ENCODE assay signal across 8 cellular contexts in the genomic region with DNA sequence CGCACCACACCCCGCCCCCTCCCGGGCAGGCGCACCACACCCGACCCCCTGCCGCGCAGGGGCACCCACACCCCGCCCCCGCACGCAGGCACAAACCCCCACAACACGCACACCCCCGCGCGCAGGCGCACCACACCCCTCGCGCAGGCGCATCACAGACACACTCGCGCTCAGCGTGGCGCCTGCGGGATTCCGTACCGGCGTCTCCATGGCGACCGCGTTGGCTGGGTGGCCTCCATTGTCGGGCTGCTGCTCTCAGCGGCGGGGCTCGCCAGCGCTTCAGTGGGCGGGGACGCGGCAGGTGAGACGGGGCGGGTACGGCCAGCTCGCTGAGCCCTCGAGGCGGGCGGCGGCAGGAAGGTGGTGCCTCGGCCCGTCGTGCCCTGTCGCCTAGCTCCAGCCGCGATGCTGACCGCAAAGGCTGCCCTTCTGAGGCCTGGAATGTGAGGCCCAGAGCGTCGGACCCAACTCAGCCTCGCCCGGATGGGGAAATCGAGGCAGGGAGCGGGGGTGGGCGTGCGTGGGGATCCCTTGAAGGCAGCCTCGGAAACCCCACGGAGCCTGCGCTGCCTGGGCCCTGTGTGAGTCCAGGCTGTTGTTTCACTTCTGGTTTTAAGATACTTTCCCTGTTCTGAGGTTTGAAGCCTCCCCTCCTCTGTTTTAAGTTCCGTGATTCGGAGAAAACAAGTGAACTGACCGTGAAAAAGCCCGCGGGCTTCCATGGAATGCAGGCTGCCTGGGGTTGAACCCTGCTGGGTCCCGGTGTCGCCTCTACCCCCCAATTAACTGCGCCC. TPM values are rescaled to one million over a fixed set of nuclear protein-coding genes. Genes with fewer than 3 reads are reported as not detected.
DNase-seq lines count a peak whose midpoint lies in the region; ATAC-seq, FAIRE-seq and TF ChIP-seq lines count a peak whose summit lies in the region.

Gene LRRC27 (plus strand): TSS at position 238 of the 794 bp plus-strand sequence. CDS start 1,332 bp downstream, outside the sequence.

- ATAC-seq in GM23338 (peak; percentile 88), naive B cell (ENCODE audit: low read depth in 2 of 2) (peak; percentile 80 to 81)

- H3K27me3 Mint-ChIP-seq in GM23338 (ENCODE audit: insufficient read depth, low read depth, poor library complexity) (peaks cover 24% of the 10 kb centered on the region), naive B cell (no peaks in the 10 kb centered on the region)
- peaks cover 3% of the 10 kb centered on the region for H3K27me3 Mint-ChIP-seq in activated T-helper 1 cell treated with anti-CD3 and anti-CD28 coated beads, Interleukin-12 subunit alpha, Interleukin-12 subunit beta, Interleukin-2, Interleukin-4 antibody, amounts not matched to agents 30 ng/mL and 10 ng/mL and 1 ng/mL, durations not matched to agents 14 hours and 24 hours and 36 hours (ENCODE audit: insufficient read depth)

- H3K4me1 ChIP-seq in DOHH2 (ENCODE audit: control insufficient read depth, low read length) (peaks cover 23% of the 10 kb centered on the region), GM23338 (ENCODE audit: insufficient read depth) (peaks cover 23% of the 10 kb centered on the region), Karpas-422 (ENCODE audit: low read length) (peaks cover 36% of the 10 kb centered on the region)

- peak within 1 kb of the TSS; percentile 91 for H3K4me3 ChIP-seq in DOHH2 (ENCODE audit: low read length)
- peak within 1 kb of the TSS; percentile 90 for H3K4me3 ChIP-seq in GM23338
- H3K4me3 ChIP-seq in Karpas-422 (ENCODE audit: low read length): peak within 1 kb of the TSS; percentile 96

- H3K36me3 ChIP-seq in DOHH2 (ENCODE audit: control insufficient read depth, low read length) (peaks cover 28% of the 10 kb centered on the region), GM23338 (ENCODE audit: insufficient read depth) (no peaks in the 10 kb centered on the region), Karpas-422 (ENCODE audit: insufficient read depth, low read length) (no peaks in the 10 kb centered on the region)

- intact Hi-C loops in activated T-helper 1 cell treated with anti-CD3 and anti-CD28 coated beads, Interleukin-12 subunit alpha, Interleukin-12 subunit beta, Interleukin-2, Interleukin-4 antibody, amounts not matched to agents 30 ng/mL and 10 ng/mL and 1 ng/mL, durations not matched to agents 14 hours and 24 hours and 36 hours (cut with micrococcal nuclease): loop anchor here (1.0 to 5.0 kb wide), 9 partner anchors 24 to 430 kb away; partner anchors contain the start of genes DPYSL4, INPP5A, PPP2R2D and PWWP2B

- DNase-seq in GM23338 (ENCODE audit: low spot score) (peak; percentile 97), Karpas-422 (peak; percentile 98), RCC 7860 (ENCODE audit: low spot score) (peak; percentile 95), fibroblast of gingiva (ENCODE audit: low read depth) (peak; percentile 98), naive B cell (peak; percentile 100)
- peak; percentile 100 for DNase-seq in activated T-helper 1 cell treated with anti-CD3 and anti-CD28 coated beads, Interleukin-12 subunit alpha, Interleukin-12 subunit beta, Interleukin-2, Interleukin-4 antibody, amounts not matched to agents 30 ng/mL and 10 ng/mL and 1 ng/mL, durations not matched to agents 14 hours and 24 hours and 36 hours (ENCODE audit: low spot score)
- peak; percentile 97 to 99 for DNase-seq in stimulated activated CD8-positive, alpha-beta memory T cell treated with anti-CD3 and anti-CD28 coated beads, Interleukin-7, amount 100 ng/mL, for 48 hours (ENCODE audit: extremely low read depth in 1 of 2, low read depth in 1 of 2)

- H3K9me2 ChIP-seq in DOHH2 (replicated peaks; ENCODE audit: control insufficient read depth, low read length) (no peaks in the 10 kb centered on the region), GM23338 (ENCODE audit: insufficient read depth) (no peaks in the 10 kb centered on the region), Karpas-422 (replicated peaks; ENCODE audit: insufficient read depth, low read length) (no peaks in the 10 kb centered on the region)

- H3K27ac Mint-ChIP-seq in GM23338 (peak within 1 kb of the TSS; percentile 85), naive B cell (peak within 1 kb of the TSS; percentile 96 to 99 (median 98))
- H3K27ac Mint-ChIP-seq in activated T-helper 1 cell treated with anti-CD3 and anti-CD28 coated beads, Interleukin-12 subunit alpha, Interleukin-12 subunit beta, Interleukin-2, Interleukin-4 antibody, amounts not matched to agents 30 ng/mL and 10 ng/mL and 1 ng/mL, durations not matched to agents 14 hours and 24 hours and 36 hours: peak within 1 kb of the TSS; percentile 96

- H3F3A ChIP-seq in DOHH2 (ENCODE audit: control insufficient read depth, insufficient read depth) (no peaks in the 10 kb centered on the region), GM23338 (replicated peaks; ENCODE audit: low read depth) (0 out of 2 replicates have a peak, but pooled peaks cover 7% of the 10 kb centered on the region)

- peak within 1 kb of the TSS; percentile 88 for H3K4me2 ChIP-seq in DOHH2 (ENCODE audit: low read length)
- peak within 1 kb of the TSS; percentile 96 for H3K4me2 ChIP-seq in GM23338
- peak within 1 kb of the TSS; percentile 99 for H3K4me2 ChIP-seq in Karpas-422 (ENCODE audit: low read depth, low read length, poor library complexity, severe bottlenecking)

- FAIRE-seq in RCC 7860 (lab: Jason Lieb, UNC): no peak

- H3K4me1 Mint-ChIP-seq in GM23338 (peaks cover 43% of the 10 kb centered on the region), naive B cell (peaks cover 53 to 91% (median 79%) of the 10 kb centered on the region in 3 donors)
- peaks cover 58% of the 10 kb centered on the region for H3K4me1 Mint-ChIP-seq in activated T-helper 1 cell treated with anti-CD3 and anti-CD28 coated beads, Interleukin-12 subunit alpha, Interleukin-12 subunit beta, Interleukin-2, Interleukin-4 antibody, amounts not matched to agents 30 ng/mL and 10 ng/mL and 1 ng/mL, durations not matched to agents 14 hours and 24 hours and 36 hours (ENCODE audit: low read depth)

- peak within 1 kb of the TSS; percentile 71 for H3K27ac ChIP-seq in DOHH2 (ENCODE audit: low read depth, low read length)
- H3K27ac ChIP-seq in GM23338 (ENCODE audit: low read depth): peak within 1 kb of the TSS; percentile 61; the same call in 1 of the 2 replicates
- peak within 1 kb of the TSS; percentile 72 for H3K27ac ChIP-seq in Karpas-422 (ENCODE audit: low read length)

- peak within 1 kb of the TSS; percentile 94 for H2AFZ ChIP-seq in GM23338
- H2AFZ ChIP-seq in Karpas-422 (ENCODE audit: low read length): peak within 1 kb of the TSS; percentile 99

- H4K20me1 ChIP-seq in DOHH2 (ENCODE audit: control insufficient read depth, insufficient read depth, low read depth, low read length): peaks cover 13% of the 10 kb centered on the region; the same call in 1 of the 2 replicates
- no peaks in the 10 kb centered on the region; the same call in none of the 2 replicates for H4K20me1 ChIP-seq in GM23338 (replicated peaks; ENCODE audit: insufficient read depth)
- peaks cover 7% of the 10 kb centered on the region; the same call in 1 of the 2 replicates for H4K20me1 ChIP-seq in Karpas-422 (ENCODE audit: insufficient read depth, low read depth, low read length)

- H3K9ac ChIP-seq in Karpas-422 (ENCODE audit: low read length): peak within 1 kb of the TSS; percentile 99

- H3K4me3 Mint-ChIP-seq in GM23338 (peak within 1 kb of the TSS; percentile 95), naive B cell (peak within 1 kb of the TSS; percentile 87 to 97 (median 95))
- peak within 1 kb of the TSS; percentile 91 for H3K4me3 Mint-ChIP-seq in activated T-helper 1 cell treated with anti-CD3 and anti-CD28 coated beads, Interleukin-12 subunit alpha, Interleukin-12 subunit beta, Interleukin-2, Interleukin-4 antibody, amounts not matched to agents 30 ng/mL and 10 ng/mL and 1 ng/mL, durations not matched to agents 14 hours and 24 hours and 36 hours

- TF ChIP-seq CTCF in DOHH2 (IDR thresholded peaks at IDR 0.05; ENCODE audit: low read depth, low read length, poor library complexity, severe bottlenecking): no peak
- no peak for TF ChIP-seq CTCF in GM23338 (conservative IDR thresholded peaks at IDR 0.05; ENCODE audit: low read depth in 2 of 2)

- H3K9me3 Mint-ChIP-seq in GM23338 (peaks cover 4% of the 10 kb centered on the region; the same call in 2 of the 3 replicates), naive B cell (no peaks in the 10 kb centered on the region)
- H3K9me3 Mint-ChIP-seq in activated T-helper 1 cell treated with anti-CD3 and anti-CD28 coated beads, Interleukin-12 subunit alpha, Interleukin-12 subunit beta, Interleukin-2, Interleukin-4 antibody, amounts not matched to agents 30 ng/mL and 10 ng/mL and 1 ng/mL, durations not matched to agents 14 hours and 24 hours and 36 hours: no peaks in the 10 kb centered on the region

- H3K36me3 Mint-ChIP-seq in GM23338 (ENCODE audit: low read depth) (peaks cover 11% of the 10 kb centered on the region; the same call in 2 of the 3 replicates), naive B cell (peaks cover 0 to 4% of the 10 kb centered on the region in 2 donors)
- peaks cover 20% of the 10 kb centered on the region for H3K36me3 Mint-ChIP-seq in activated T-helper 1 cell treated with anti-CD3 and anti-CD28 coated beads, Interleukin-12 subunit alpha, Interleukin-12 subunit beta, Interleukin-2, Interleukin-4 antibody, amounts not matched to agents 30 ng/mL and 10 ng/mL and 1 ng/mL, durations not matched to agents 14 hours and 24 hours and 36 hours (ENCODE audit: low read depth)

- peaks cover 45% of the 10 kb centered on the region for H3K79me2 ChIP-seq in DOHH2 (ENCODE audit: control insufficient read depth, low read length)
- peaks cover 41% of the 10 kb centered on the region for H3K79me2 ChIP-seq in GM23338 (replicated peaks; ENCODE audit: insufficient read depth)
- H3K79me2 ChIP-seq in Karpas-422 (ENCODE audit: low read length): peaks cover 25% of the 10 kb centered on the region

- H3K27me3 ChIP-seq in DOHH2 (ENCODE audit: control insufficient read depth, low read length) (no peaks in the 10 kb centered on the region), GM23338 (ENCODE audit: insufficient read depth) (no peaks in the 10 kb centered on the region), Karpas-422 (ENCODE audit: low read length) (no peaks in the 10 kb centered on the region)

- H3K9me3 ChIP-seq in DOHH2 (ENCODE audit: control insufficient read depth, insufficient read depth, low read length): no peaks in the 10 kb centered on the region
- no peaks in the 10 kb centered on the region for H3K9me3 ChIP-seq in Karpas-422 (ENCODE audit: low read length)

TF ChIP-seq in GM23338, 12 proteins besides CTCF, POLR2A, EP300 and RAD21:
- TF ChIP-seq EZH2 (IDR thresholded peaks at IDR 0.05; ENCODE audit: low read depth, unreplicated experiment) (no peak), POLR2AphosphoS5 (IDR thresholded peaks at IDR 0.05; ENCODE audit: low read depth) (peak; percentile 73)

RNA-seq across cellular contexts. Expression of gene LRRC27, which starts in this region (rescaled TPM):
- 3.1 and 3.5 TPM in 2 replicates for total RNA-seq in GM23338 (2014; rRNA removed; shearing (Covaris generic))
- polyA plus RNA-seq in GM23338 (2016; fragmentation: Nextera tagmentation; extraction: Ambion mirVana) (2.2 and 2.9 TPM in 2 replicates), naive B cell (ENCODE audit: low read depth in 6 of 6) (10 to 100 TPM in 1 of 6 donors, 1 to 10 TPM in 5; 7.7 to 11.1 (median 8.7) TPM)
- 2.2 and 12.4 TPM in 2 replicates for total RNA-seq in Karpas-422 (2014; rRNA removed; shearing (Covaris generic); ENCODE audit: low replicate concordance)
- total RNA-seq in activated T-helper 1 cell treated with anti-CD3 and anti-CD28 coated beads, Interleukin-12 subunit alpha, Interleukin-12 subunit beta, Interleukin-2, Interleukin-4 antibody, amounts not matched to agents 30 ng/mL and 10 ng/mL and 1 ng/mL, durations not matched to agents 14 hours and 24 hours and 36 hours: 1.7 and 3.4 TPM in 2 replicates

Comparison
In these comparisons a context has a peak if more than half of its experiments do, and no peak if none do; other contexts are left out.
1. Peak in every context shown above with its lines: DNase-seq, ATAC-seq, H3K4me3 ChIP-seq and H3K27ac ChIP-seq.